In genomic region chr1:110307239-110307974, GRCh38 we compare ENCODE assay signal across 1 cellular context.
TF ChIP-seq lines count a peak whose summit lies in the region.

No MANE protein-coding gene starts in this region.

TF ChIP-seq in GM12878, 131 proteins besides CTCF, POLR2A, EP300 and RAD21:
- TF ChIP-seq BCL11A (IDR thresholded peaks at IDR 0.05; ENCODE audit: low read depth, low read length): no peak
- peak; percentile 52; the same call in 1 of the 2 replicates for TF ChIP-seq SPI1 (IDR thresholded peaks at IDR 0.05; ENCODE audit: borderline replicate concordance, insufficient read depth, low read depth, low read length)
